In genomic region chr19:3039641-3040077, GRCh38 we compare ENCODE assay signal across 20 cellular contexts. TPM values are rescaled to one million over a fixed set of nuclear protein-coding genes. Genes with fewer than 3 reads are reported as not detected.
DNase-seq lines count a peak whose midpoint lies in the region; ATAC-seq, FAIRE-seq and TF ChIP-seq lines count a peak whose summit lies in the region.
"Had no signal": no experiment of that assay in that cellular context is flagged by ENCODE, and none has a peak within 500 bp of the region (broad histone marks: within the 10 kb centered on the region; RNA-seq: fewer than 3 reads in every experiment).

No MANE protein-coding gene starts in this region.

- FAIRE-seq in HepG2 (lab: Jason Lieb, UNC): no peak
- FAIRE-seq: keratinocyte had no signal

- peak; percentile 59 for DNase-seq in HepG2 (ENCODE audit: low spot score)
- DNase-seq in right lobe of liver: no peak
- no peak for DNase-seq in RWPE1 (ENCODE audit: low spot score)
- no peak for DNase-seq in activated effector memory CD4-positive, alpha-beta T cell treated with anti-CD3 and anti-CD28 coated beads, Interleukin-2, amount 50 U/mL, for 16 hours
- DNase-seq in iPS-NIHi11 (ENCODE audit: low spot score): no peak
- no peak for DNase-seq in D341Med (ENCODE audit: low spot score)
- DNase-seq: activated CD4-positive, CD25-positive, alpha-beta regulatory T cell; DMS 273 treated with DMSO at 0.1 percent for 48 hours; heart right ventricle; NCI-H187 treated with DMSO at 0.1 percent for 48 hours; NCI-H524 treated with DMSO at 0.1 percent for 48 hours; stimulated activated CD4-positive, alpha-beta T cell treated with anti-CD3 and anti-CD28 coated beads, Interleukin-2, amount 100 ng/mL, for 48 hours had no signal

- H3K4me3 ChIP-seq in HepG2 (replicated peaks in 1 of 3; ENCODE audit: insufficient read depth in 1 of 3, low read depth in 2 of 3, low read length in 3 of 3) (peak overlapping the region in 1 of 3 experiments; percentile 20; a peak in 1 of 6 replicates), right lobe of liver (no peak overlapping the region), liver (ENCODE audit: low read depth in 1 of 3, low read length in 3 of 3) (no peak overlapping the region)
- H3K4me3 ChIP-seq: cardiac muscle cell, heart right ventricle, sigmoid colon, suprapubic skin had no signal

- TF ChIP-seq POLR2A in HepG2 (IDR thresholded peaks at IDR 0.05; ENCODE audit: insufficient read depth in 1 of 2, low read depth in 2 of 2, low read length in 2 of 2) (no peak), right lobe of liver (IDR thresholded peaks at IDR 0.05) (no peak)

- H4K20me1 ChIP-seq in HepG2 (ENCODE audit: insufficient read depth, low read length): no peaks in the 10 kb centered on the region

- H3K9me3 ChIP-seq in HepG2 (ENCODE audit: low read length): no peaks in the 10 kb centered on the region
- no peaks in the 10 kb centered on the region for H3K9me3 ChIP-seq in right lobe of liver
- no peaks in the 10 kb centered on the region for H3K9me3 ChIP-seq in liver (ENCODE audit: control insufficient read depth in 4 of 4, low read length in 3 of 4)
- H3K9me3 ChIP-seq: heart right ventricle, neutrophil, sigmoid colon, suprapubic skin had no signal

- H3K4me1 ChIP-seq in HepG2 (ENCODE audit: insufficient read depth, low read length) (peaks cover 31% of the 10 kb centered on the region), right lobe of liver (peaks cover 0 to 12% (median 3%) of the 10 kb centered on the region in 4 donors), liver (ENCODE audit: control insufficient read depth in 4 of 4, insufficient read depth in 4 of 4, low read length in 3 of 4) (peaks cover 5 to 14% (median 11%) of the 10 kb centered on the region in 4 donors)

- H3K36me3 ChIP-seq in HepG2 (replicated peaks in 1 of 2; ENCODE audit: control insufficient read depth in 1 of 2, insufficient read depth in 2 of 2, low read length in 2 of 2) (no peaks in the 10 kb centered on the region), right lobe of liver (no peaks in the 10 kb centered on the region), liver (ENCODE audit: control insufficient read depth in 4 of 4, insufficient read depth in 3 of 4, low read depth in 1 of 4, low read length in 3 of 4) (no peaks in the 10 kb centered on the region)
- H3K36me3 ChIP-seq: cardiac muscle cell, heart right ventricle, neutrophil, sigmoid colon, suprapubic skin had no signal

- TF ChIP-seq CTCF in HepG2 (CRISPR knock-in tag; IDR thresholded peaks at IDR 0.05) (peak; percentile 82), right lobe of liver (IDR thresholded peaks at IDR 0.05) (peak in 2 of 4 donors; percentile 12 to 17), RWPE1 (conservative IDR thresholded peaks at IDR 0.05; ENCODE audit: low read depth) (no peak), liver (IDR thresholded peaks at IDR 0.05; ENCODE audit: low read depth, low read length, missing input control) (no peak)

- intact Hi-C loops in HepG2 (cut with micrococcal nuclease; ENCODE audit: unreplicated experiment) (no loop called here), right lobe of liver (cut with DNase I) (loop anchor here in 1 of 2 donors (10.0 kb wide), 1 partner anchor 65 kb away; the partner anchor contains the start of gene TLE6)

- no peak overlapping the region for H3K9ac ChIP-seq in HepG2 (ENCODE audit: insufficient read depth, low read depth, low read length)
- H3K9ac ChIP-seq in liver (ENCODE audit: low read depth in 1 of 2, low read length in 2 of 2): no peak overlapping the region

- WGBS in HepG2 (ENCODE audit: low lambda C conversion rate): 43% methylated on average over 16 of the region's 17 CpGs
- WGBS in right lobe of liver (ENCODE audit: insufficient coverage, low coverage, low lambda C conversion rate, missing lambda C conversion rate): 65% methylated on average over 10 of the region's 17 CpGs
- WGBS in liver: 71% methylated on average over 17 of the region's 17 CpGs

- POLR2A ChIA-PET in HepG2 (lab: Yijun Ruan, JAX) (no interaction called here), RWPE1 (lab: Yijun Ruan, JAX; ENCODE audit: low non-redundant PET) (no interaction called here)

- no peak overlapping the region for H3K27ac ChIP-seq in HepG2 (ENCODE audit: extremely low read length, insufficient read depth, low read length)
- no peak overlapping the region for H3K27ac ChIP-seq in right lobe of liver
- peak overlapping the region; percentile 12 for H3K27ac ChIP-seq in RWPE1
- H3K27ac ChIP-seq in liver (ENCODE audit: low read depth in 1 of 2, low read length in 2 of 2): no peak overlapping the region
- H3K27ac ChIP-seq: cardiac muscle cell, neutrophil, sigmoid colon, suprapubic skin had no signal

- peak; percentile 64; the same call in 1 of the 2 replicates for TF ChIP-seq RAD21 in HepG2 (CRISPR knock-in tag; IDR thresholded peaks at IDR 0.05)
- TF ChIP-seq RAD21 in liver (IDR thresholded peaks at IDR 0.05): peak; percentile 36 to 37

- CTCF ChIA-PET in HepG2 (lab: Yijun Ruan, JAX; ENCODE audit: low intra/inter-chr PET ratio, low total read pairs): no interaction called here
- CTCF ChIA-PET in RWPE1 (lab: Yijun Ruan, JAX): no interaction called here

- no peak for TF ChIP-seq EP300 in HepG2 (IDR thresholded peaks at IDR 0.05; ENCODE audit: low read depth in 2 of 2, low read length in 2 of 2)
- no peak for TF ChIP-seq EP300 in HepG2 (CRISPR knock-in tag; IDR thresholded peaks at IDR 0.05; ENCODE audit: borderline replicate concordance)

- H3K4me2 ChIP-seq in HepG2 (ENCODE audit: low read depth, low read length): peak overlapping the region; percentile 36

- H3K27me3 ChIP-seq in HepG2 (ENCODE audit: control insufficient read depth in 1 of 2, insufficient read depth in 2 of 2, low read length in 2 of 2) (peaks cover 2 to 5% of the 10 kb centered on the region in 2 experiments; a peak in 3 of 5 replicates), right lobe of liver (no peaks in the 10 kb centered on the region), liver (ENCODE audit: control insufficient read depth in 4 of 4, insufficient read depth in 4 of 4, low read length in 3 of 4) (no peaks in the 10 kb centered on the region)
- H3K27me3 ChIP-seq: cardiac muscle cell, sigmoid colon, suprapubic skin had no signal

- BruUV-seq in HepG2 (replicated peaks; lab: Mats Ljungman, UMichigan): no TSS peak

- in situ Hi-C loops in HepG2 (cut with HindIII; ENCODE audit: extremely low pct_ligation_motif_present, low pct_unique_long_range_greater_than_20kb): no loop called here

- H3K79me2 ChIP-seq in HepG2 (ENCODE audit: insufficient read depth, low read length): no peaks in the 10 kb centered on the region

- H2AFZ ChIP-seq in HepG2 (ENCODE audit: low read length): no peak overlapping the region

- ATAC-seq in HepG2: peak; percentile 19
- ATAC-seq in right lobe of liver: no peak
- no peak for ATAC-seq in HG03521 (IDR thresholded peaks at IDR 0.05; ENCODE audit: unreplicated experiment)
- ATAC-seq: heart right ventricle had no signal

RNA-seq across cellular contexts. Expression of gene TLE2, which starts 10.6 kb away (rescaled TPM):
- total RNA-seq in HepG2 (2016; rRNA removed; fragmentation: Illumina TruSeq; extraction: Trizol) (0.07 TPM in 1 of 2 replicates, not detected in the other), right lobe of liver (10 to 100 TPM in 2 of 6 experiments, 1 to 10 TPM in 4; 6.1 to 20.6 (median 9.3) TPM), liver (1 to 10 TPM; 4.5 to 9.3 TPM)
- total RNA-seq in HepG2 (2016; cell fraction: cytosol; rRNA removed; fragmentation: Illumina TruSeq; extraction: Trizol; ENCODE audit: low read depth): not detected in 2 replicates
- total RNA-seq in HepG2 (2016; cell fraction: insoluble cytoplasmic fraction; rRNA removed; fragmentation: Illumina TruSeq; extraction: Trizol): not detected in 2 replicates
- total RNA-seq in HepG2 (2016; cell fraction: membrane; rRNA removed; fragmentation: Illumina TruSeq; extraction: Trizol): 0.14 and 0.15 TPM in 2 replicates
- not detected in 2 replicates for total RNA-seq in HepG2 (2016; cell fraction: nucleus; rRNA removed; fragmentation: Illumina TruSeq; extraction: Trizol)
- polyA plus RNA-seq in HepG2 (2011; rRNA removed) (0.72 and 0.81 TPM in 2 replicates), liver (1 to 10 TPM; 3.6 to 7.0 TPM)
- 0.21 and 0.25 TPM in 2 replicates for polyA plus RNA-seq in HepG2 (2011; cell fraction: cytosol; rRNA removed)
- polyA plus RNA-seq in HepG2 (2011; cell fraction: nucleus; rRNA removed): 1.8 and 1.9 TPM in 2 replicates
- polyA plus RNA-seq in HepG2 (2012): 0.67 and 0.75 TPM in 2 replicates
- 0.19 and 0.40 TPM in 2 replicates for polyA plus RNA-seq in HepG2 (2016; cell fraction: cytosol; fragmentation: Illumina TruSeq; extraction: Trizol; ENCODE audit: low read depth)
- 0.13 TPM in 1 of 2 replicates, not detected in the other for polyA plus RNA-seq in HepG2 (2016; cell fraction: insoluble cytoplasmic fraction; fragmentation: Illumina TruSeq; extraction: Trizol; ENCODE audit: low read depth)
- polyA plus RNA-seq in HepG2 (2016; cell fraction: membrane; fragmentation: Illumina TruSeq; extraction: Trizol; ENCODE audit: low read depth): 0.23 and 0.82 TPM in 2 replicates
- polyA plus RNA-seq in HepG2 (2016; cell fraction: nucleus; fragmentation: Illumina TruSeq; extraction: Trizol; ENCODE audit: insufficient read depth, low read depth): 0.56 TPM in 1 of 2 replicates, not detected in the other
- 1.3 and 12.9 TPM in 2 replicates for polyA minus RNA-seq in HepG2 (2011; rRNA and poly(A)+ RNA removed; ENCODE audit: low replicate concordance)
- polyA minus RNA-seq in HepG2 (2011; cell fraction: cytosol; rRNA and poly(A)+ RNA removed): 0.35 and 0.89 TPM in 2 replicates
- 0.77 TPM in 1 of 2 replicates, not detected in the other for polyA minus RNA-seq in HepG2 (2011; cell fraction: nucleus; rRNA and poly(A)+ RNA removed)
- total RNA-seq: RPMI7951 had no signal

RNA-seq across cellular contexts. Expression of gene TLE5, which starts 22.6 kb away (rescaled TPM):
- total RNA-seq in HepG2 (2016; rRNA removed; fragmentation: Illumina TruSeq; extraction: Trizol): 51.6 and 62.8 TPM in 2 replicates
- total RNA-seq in HepG2 (2016; cell fraction: cytosol; rRNA removed; fragmentation: Illumina TruSeq; extraction: Trizol; ENCODE audit: low read depth): 148 and 187 TPM in 2 replicates
- 41.9 and 63.2 TPM in 2 replicates for total RNA-seq in HepG2 (2016; cell fraction: insoluble cytoplasmic fraction; rRNA removed; fragmentation: Illumina TruSeq; extraction: Trizol)
- total RNA-seq in HepG2 (2016; cell fraction: membrane; rRNA removed; fragmentation: Illumina TruSeq; extraction: Trizol): 155 and 189 TPM in 2 replicates
- 29.0 and 32.6 TPM in 2 replicates for total RNA-seq in HepG2 (2016; cell fraction: nucleus; rRNA removed; fragmentation: Illumina TruSeq; extraction: Trizol)
- 189 and 246 TPM in 2 replicates for polyA plus RNA-seq in HepG2 (2011; rRNA removed)
- polyA plus RNA-seq in HepG2 (2011; cell fraction: cytosol; rRNA removed): 170 and 253 TPM in 2 replicates
- 312 and 359 TPM in 2 replicates for polyA plus RNA-seq in HepG2 (2011; cell fraction: nucleus; rRNA removed)
- polyA plus RNA-seq in HepG2 (2012): 157 and 182 TPM in 2 replicates
- polyA plus RNA-seq in HepG2 (2016; cell fraction: cytosol; fragmentation: Illumina TruSeq; extraction: Trizol; ENCODE audit: low read depth): 365 and 380 TPM in 2 replicates
- polyA plus RNA-seq in HepG2 (2016; cell fraction: insoluble cytoplasmic fraction; fragmentation: Illumina TruSeq; extraction: Trizol; ENCODE audit: low read depth): 90.9 and 108 TPM in 2 replicates
- 308 and 330 TPM in 2 replicates for polyA plus RNA-seq in HepG2 (2016; cell fraction: membrane; fragmentation: Illumina TruSeq; extraction: Trizol; ENCODE audit: low read depth)
- 105 and 117 TPM in 2 replicates for polyA plus RNA-seq in HepG2 (2016; cell fraction: nucleus; fragmentation: Illumina TruSeq; extraction: Trizol; ENCODE audit: insufficient read depth, low read depth)
- polyA minus RNA-seq in HepG2 (2011; rRNA and poly(A)+ RNA removed; ENCODE audit: low replicate concordance): 213 and 462 TPM in 2 replicates
- polyA minus RNA-seq in HepG2 (2011; cell fraction: cytosol; rRNA and poly(A)+ RNA removed): 159 and 180 TPM in 2 replicates
- polyA minus RNA-seq in HepG2 (2011; cell fraction: nucleus; rRNA and poly(A)+ RNA removed): 36.2 and 46.2 TPM in 2 replicates
- total RNA-seq in right lobe of liver: 100 to 1,000 TPM; 119 to 198 (median 152) TPM
- 10 to 100 TPM; 48.0 to 61.7 TPM for total RNA-seq in liver
- polyA plus RNA-seq in liver: 100 to 1,000 TPM in 1 of 2 donors, 10 to 100 TPM in 1; 47.2 to 166 TPM

RNA-seq across cellular contexts. Expression of gene GNA11, which starts 54.5 kb away (rescaled TPM):
- 18.8 and 26.8 TPM in 2 replicates for total RNA-seq in HepG2 (2016; rRNA removed; fragmentation: Illumina TruSeq; extraction: Trizol)
- 4.5 and 5.5 TPM in 2 replicates for total RNA-seq in HepG2 (2016; cell fraction: cytosol; rRNA removed; fragmentation: Illumina TruSeq; extraction: Trizol; ENCODE audit: low read depth)
- total RNA-seq in HepG2 (2016; cell fraction: insoluble cytoplasmic fraction; rRNA removed; fragmentation: Illumina TruSeq; extraction: Trizol): 16.2 and 28.2 TPM in 2 replicates
- 20.2 and 20.3 TPM in 2 replicates for total RNA-seq in HepG2 (2016; cell fraction: membrane; rRNA removed; fragmentation: Illumina TruSeq; extraction: Trizol)
- 13.2 and 15.8 TPM in 2 replicates for total RNA-seq in HepG2 (2016; cell fraction: nucleus; rRNA removed; fragmentation: Illumina TruSeq; extraction: Trizol)
- polyA plus RNA-seq in HepG2 (2011; rRNA removed): 16.0 and 16.8 TPM in 2 replicates
- polyA plus RNA-seq in HepG2 (2011; cell fraction: cytosol; rRNA removed): 18.0 and 19.4 TPM in 2 replicates
- polyA plus RNA-seq in HepG2 (2011; cell fraction: nucleus; rRNA removed): 24.5 and 30.8 TPM in 2 replicates
- 21.5 and 25.5 TPM in 2 replicates for polyA plus RNA-seq in HepG2 (2012)
- 4.2 and 4.6 TPM in 2 replicates for polyA plus RNA-seq in HepG2 (2016; cell fraction: cytosol; fragmentation: Illumina TruSeq; extraction: Trizol; ENCODE audit: low read depth)
- 25.9 and 33.9 TPM in 2 replicates for polyA plus RNA-seq in HepG2 (2016; cell fraction: insoluble cytoplasmic fraction; fragmentation: Illumina TruSeq; extraction: Trizol; ENCODE audit: low read depth)
- 14.1 and 15.9 TPM in 2 replicates for polyA plus RNA-seq in HepG2 (2016; cell fraction: membrane; fragmentation: Illumina TruSeq; extraction: Trizol; ENCODE audit: low read depth)
- 31.1 and 31.9 TPM in 2 replicates for polyA plus RNA-seq in HepG2 (2016; cell fraction: nucleus; fragmentation: Illumina TruSeq; extraction: Trizol; ENCODE audit: insufficient read depth, low read depth)
- polyA minus RNA-seq in HepG2 (2011; rRNA and poly(A)+ RNA removed; ENCODE audit: low replicate concordance): 36.6 and 52.6 TPM in 2 replicates
- polyA minus RNA-seq in HepG2 (2011; cell fraction: cytosol; rRNA and poly(A)+ RNA removed): 10.8 and 16.8 TPM in 2 replicates
- polyA minus RNA-seq in HepG2 (2011; cell fraction: nucleus; rRNA and poly(A)+ RNA removed): 6.7 and 7.1 TPM in 2 replicates
- total RNA-seq in right lobe of liver: 10 to 100 TPM; 19.5 to 28.0 (median 22.4) TPM
- total RNA-seq in liver: 10 to 100 TPM; 16.9 to 19.6 TPM
- polyA plus RNA-seq in liver: 10 to 100 TPM; 12.5 to 20.2 TPM
